ENCODE assay signal across 10 cellular contexts in genomic region chr13:97367016-97367415, GRCh38.
DNase-seq lines count a peak whose midpoint lies in the region; ATAC-seq and TF ChIP-seq lines count a peak whose summit lies in the region.
"Had no signal": no experiment of that assay in that cellular context is flagged by ENCODE, and none has a peak within 500 bp of the region (broad histone marks: within the 10 kb centered on the region; RNA-seq: fewer than 3 reads in every experiment).

No MANE protein-coding gene starts in this region.

- no peaks in the 10 kb centered on the region for H3K9me3 Mint-ChIP-seq in glutamatergic neuron (ENCODE audit: unreplicated experiment)
- H3K9me3 Mint-ChIP-seq: activated T-helper 1 cell treated with anti-CD3 and anti-CD28 coated beads, Interleukin-12 subunit alpha, Interleukin-12 subunit beta, Interleukin-2, Interleukin-4 antibody, amounts not matched to agents 30 ng/mL and 10 ng/mL and 1 ng/mL, durations not matched to agents 14 hours and 24 hours and 36 hours had no signal

- DNase-seq in EL (peak; percentile 80), caudate nucleus (lab: John Stamatoyannopoulos, UW) (peak in 3 of 61 donors; percentile 24 to 54 (median 52)), mucosa of gallbladder (ENCODE audit: low spot score) (no peak), glutamatergic neuron (no peak), retina (no peak)
- no peak for DNase-seq in stimulated activated naive CD4-positive, alpha-beta T cell treated with Interleukin-2 at 50 U/mL for 16 hours (lab: John Stamatoyannopoulos, UW)
- DNase-seq: NCI-H2081 treated with DMSO at 0.1 percent for 48 hours had no signal

- no peak overlapping the region for H3K4me3 Mint-ChIP-seq in glutamatergic neuron (ENCODE audit: unreplicated experiment)
- H3K4me3 Mint-ChIP-seq: activated T-helper 1 cell treated with anti-CD3 and anti-CD28 coated beads, Interleukin-12 subunit alpha, Interleukin-12 subunit beta, Interleukin-2, Interleukin-4 antibody, amounts not matched to agents 30 ng/mL and 10 ng/mL and 1 ng/mL, durations not matched to agents 14 hours and 24 hours and 36 hours had no signal

- peaks cover 17% of the 10 kb centered on the region for H3K36me3 ChIP-seq in neuron (ENCODE audit: insufficient read depth, low read length)

- H3K4me1 Mint-ChIP-seq in glutamatergic neuron (ENCODE audit: low read depth, unreplicated experiment) = peaks cover 14% of the 10 kb centered on the region

- ATAC-seq in HG03196 (IDR thresholded peaks at IDR 0.05; ENCODE audit: unreplicated experiment) = peak; percentile 43

- H3K9me3 ChIP-seq in neuron (ENCODE audit: low read length) = no peaks in the 10 kb centered on the region

- H3K4me1 ChIP-seq in neuron (ENCODE audit: insufficient read depth, low read length) = peaks cover 17% of the 10 kb centered on the region

- no peaks in the 10 kb centered on the region for H3K27me3 ChIP-seq in neuron (ENCODE audit: insufficient read depth, low read length)

- H3K27me3 Mint-ChIP-seq in glutamatergic neuron (ENCODE audit: unreplicated experiment) = no peaks in the 10 kb centered on the region

- H3K27ac Mint-ChIP-seq in glutamatergic neuron (ENCODE audit: unreplicated experiment) = no peak overlapping the region
- H3K27ac Mint-ChIP-seq: activated T-helper 1 cell treated with anti-CD3 and anti-CD28 coated beads, Interleukin-12 subunit alpha, Interleukin-12 subunit beta, Interleukin-2, Interleukin-4 antibody, amounts not matched to agents 30 ng/mL and 10 ng/mL and 1 ng/mL, durations not matched to agents 14 hours and 24 hours and 36 hours had no signal

- H2AFZ ChIP-seq in neuron (ENCODE audit: low read depth, low read length) = peak overlapping the region; percentile 3

- no peak for TF ChIP-seq CTCF in glutamatergic neuron (IDR thresholded peaks at IDR 0.05; ENCODE audit: partially characterized antibody, unreplicated experiment)

- H3K27ac ChIP-seq in caudate nucleus (ENCODE audit: low read depth, low read length) = peak overlapping the region; percentile 79

- no peaks in the 10 kb centered on the region for H3K36me3 Mint-ChIP-seq in glutamatergic neuron (ENCODE audit: unreplicated experiment)

- H3K4me3 ChIP-seq in neuron (ENCODE audit: low read length) = peak overlapping the region; percentile 5
